In genomic region chr3:137471553-137472204, GRCh38 we compare ENCODE assay signal across 25 cellular contexts.
"Had no signal": no experiment of that assay in that cellular context is flagged by ENCODE, and none has a peak within 500 bp of the region (broad histone marks: within the 10 kb centered on the region; RNA-seq: fewer than 3 reads in every experiment).

No MANE protein-coding gene starts in this region.

- H3K27me3 Mint-ChIP-seq: activated CD4-positive, alpha-beta T cell treated with anti-CD3 and anti-CD28 coated beads, Interleukin-2, amount 10 ng/mL, durations not matched to agents 24 days and 14 days; activated CD8-positive, alpha-beta T cell treated with anti-CD3 and anti-CD28 coated beads for 36 hours; central memory CD8-positive, alpha-beta T cell had no signal

- FAIRE-seq: astrocyte had no signal

- H3K27me3 ChIP-seq: adrenal gland, MG63, SJCRH30 had no signal

- H3K4me1 Mint-ChIP-seq: activated CD4-positive, alpha-beta T cell treated with anti-CD3 and anti-CD28 coated beads, Interleukin-2, amount 10 ng/mL, durations not matched to agents 24 days and 14 days; central memory CD8-positive, alpha-beta T cell had no signal

- H3K36me3 Mint-ChIP-seq: brain had no signal

- H3K4me3 Mint-ChIP-seq: activated CD4-positive, alpha-beta T cell treated with anti-CD3 and anti-CD28 coated beads, Interleukin-2, amount 10 ng/mL, durations not matched to agents 24 days and 14 days; activated CD8-positive, alpha-beta T cell treated with anti-CD3 and anti-CD28 coated beads for 36 hours; activated naive CD4-positive, alpha-beta T cell treated with anti-CD3 and anti-CD28 coated beads for 36 hours; brain; central memory CD8-positive, alpha-beta T cell had no signal

- DNase-seq: activated CD4-positive, alpha-beta T cell treated with anti-CD3 and anti-CD28 coated beads, Interleukin-2, amount 10 ng/mL, durations not matched to agents 24 days and 14 days; activated CD4-positive, alpha-beta T cell treated with anti-CD3 and anti-CD28 coated beads, Interleukin-2, amount 50 U/mL, for 4 hours; activated CD8-positive, alpha-beta T cell treated with anti-CD3 and anti-CD28 coated beads for 36 hours; activated gamma-delta T cell treated with Interleukin-2 at 50 U/mL for 16 hours; activated naive CD4-positive, alpha-beta T cell treated with anti-CD3 and anti-CD28 coated beads for 36 hours; activated T-cell treated with anti-CD3 and anti-CD28 coated beads, Interleukin-2, amount 50 U/mL, for 1 hour; adrenal gland; Kasumi-1; KG1; MG63; NCI-H1048; NCI-H1436 treated with DMSO at 0.1 percent for 48 hours; NCI-H1694 treated with DMSO at 0.1 percent for 48 hours; NCI-H2029; NCI-H345; NCI-H524 treated with DMSO at 0.1 percent for 48 hours; SHP77; SJCRH30; T1000 had no signal

- H3K9me3 ChIP-seq: adrenal gland, MG63, SJCRH30 had no signal

- H3K36me3 ChIP-seq: adrenal gland, MG63, SJCRH30 had no signal

- H3K4me1 ChIP-seq: adrenal gland had no signal

- H3K27ac Mint-ChIP-seq: activated CD4-positive, alpha-beta T cell treated with anti-CD3 and anti-CD28 coated beads, Interleukin-2, amount 10 ng/mL, durations not matched to agents 24 days and 14 days; activated CD8-positive, alpha-beta T cell treated with anti-CD3 and anti-CD28 coated beads for 36 hours; activated naive CD4-positive, alpha-beta T cell treated with anti-CD3 and anti-CD28 coated beads for 36 hours; activated naive CD4-positive, alpha-beta T cell treated with anti-CD3 and anti-CD28 coated beads, Interleukin-2, amount 50 U/mL, for 72 hours; brain had no signal

- H3K9me3 Mint-ChIP-seq: activated CD4-positive, alpha-beta T cell treated with anti-CD3 and anti-CD28 coated beads, Interleukin-2, amount 10 ng/mL, durations not matched to agents 24 days and 14 days; activated CD8-positive, alpha-beta T cell treated with anti-CD3 and anti-CD28 coated beads for 36 hours; activated naive CD4-positive, alpha-beta T cell treated with anti-CD3 and anti-CD28 coated beads for 36 hours; activated naive CD4-positive, alpha-beta T cell treated with anti-CD3 and anti-CD28 coated beads, Interleukin-2, amount 50 U/mL, for 72 hours; brain had no signal

- H3K4me3 ChIP-seq: adrenal gland, MG63, SJCRH30, SK-N-MC had no signal

- H3K27ac ChIP-seq: adrenal gland, SJCRH30, SK-N-MC had no signal

- ATAC-seq: activated CD8-positive, alpha-beta T cell treated with anti-CD3 and anti-CD28 coated beads for 36 hours; activated naive CD4-positive, alpha-beta T cell treated with anti-CD3 and anti-CD28 coated beads, Interleukin-2, amount 50 U/mL, for 72 hours; Panc1 had no signal
